17 cellular contexts compared by ENCODE assay signal in the genomic region with DNA sequence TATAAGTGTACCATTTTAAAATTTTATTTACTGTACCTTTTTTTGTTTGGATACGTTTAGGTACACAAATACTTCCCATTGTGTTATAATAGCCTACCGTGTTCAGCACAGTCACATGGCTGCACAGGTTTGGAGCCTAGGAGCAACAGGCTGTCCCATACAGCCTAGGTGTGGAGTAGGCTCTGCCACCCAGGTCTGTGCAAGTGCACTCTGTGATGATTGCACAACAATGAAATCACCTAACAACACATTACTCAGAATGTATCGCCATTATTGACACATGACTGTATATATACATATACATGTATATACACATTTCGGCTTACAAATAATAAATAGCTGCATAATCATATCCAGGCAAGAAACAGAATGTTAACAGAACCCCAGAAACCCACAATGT.
"Had no signal": no experiment of that assay in that cellular context is flagged by ENCODE, and none has a peak within 500 bp of the region (broad histone marks: within the 10 kb centered on the region; RNA-seq: fewer than 3 reads in every experiment).

No MANE protein-coding gene starts in this region.

- ATAC-seq: body of pancreas; left colon; naive thymus-derived CD4-positive, alpha-beta T cell; sciatic nerve; stimulated activated memory B cell treated with anti-CD40 and anti-IgM and Interleukin-4, amounts not matched to agents 10 μg/mL and 1 μg/mL and 100 μg/mL, for 72 hours; WTC11 had no signal

- DNase-seq: activated gamma-delta T cell treated with Interleukin-2 at 50 U/mL for 16 hours; activated T-cell treated with anti-CD3 and anti-CD28 coated beads, Interleukin-2, amount 50 U/mL, for 1 hour; anterior cingulate cortex; body of pancreas; foreskin fibroblast; left colon; lower lobe of right lung; naive thymus-derived CD4-positive, alpha-beta T cell; occipital lobe; stimulated activated CD4-positive, alpha-beta T cell treated with anti-CD3 and anti-CD28 coated beads, Interleukin-15, amount 100 ng/mL, for 24 hours; stomach; upper lobe of left lung had no signal

- H3K27me3 ChIP-seq: body of pancreas, stomach, upper lobe of left lung had no signal

- H3K9me3 ChIP-seq: body of pancreas, lower lobe of right lung, stomach, upper lobe of left lung had no signal

- H3K27ac ChIP-seq: body of pancreas, lower lobe of right lung, upper lobe of left lung had no signal

- FAIRE-seq: keratinocyte had no signal

- H3K4me3 ChIP-seq: body of pancreas, lower lobe of right lung, smooth muscle cell, stomach, upper lobe of left lung had no signal

- H3K4me1 ChIP-seq: body of pancreas, lower lobe of right lung, stomach, upper lobe of left lung had no signal
